11 cellular contexts compared by ENCODE assay signal in the genomic region with DNA sequence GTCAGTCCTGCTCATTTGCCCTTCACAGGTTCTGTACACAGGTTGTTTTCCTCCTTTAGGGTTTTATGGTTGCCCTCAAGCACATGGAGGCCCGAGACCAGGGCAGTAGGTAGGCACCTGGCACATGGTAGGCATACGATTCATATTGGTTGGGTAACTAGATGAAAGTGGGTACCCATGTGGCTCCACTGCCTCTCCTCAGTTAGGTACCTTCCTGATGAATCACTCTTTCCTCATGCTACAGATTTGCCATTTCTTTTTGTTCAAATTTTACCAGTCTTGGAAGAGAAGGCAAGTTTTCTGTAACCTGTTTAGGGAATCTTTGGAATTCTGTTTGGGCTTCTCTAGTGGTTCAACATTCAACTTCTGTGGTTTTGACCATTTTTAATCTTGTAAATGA.
"Had no signal": no experiment of that assay in that cellular context is flagged by ENCODE, and none has a peak within 500 bp of the region (broad histone marks: within the 10 kb centered on the region; RNA-seq: fewer than 3 reads in every experiment).

No MANE protein-coding gene starts in this region.

- H3K4me1 ChIP-seq: esophagus muscularis mucosa, left ventricle myocardium inferior, uterus had no signal

- DNase-seq: activated CD4-positive, alpha-beta T cell treated with anti-CD3 and anti-CD28 coated beads, Interleukin-2, amount 10 ng/mL, durations not matched to agents 7 days and 5 days; activated CD4-positive, CD25-positive, alpha-beta regulatory T cell; activated CD8-positive, alpha-beta memory T cell treated with anti-CD3 and anti-CD28 coated beads for 24 hours; activated naive CD4-positive, alpha-beta T cell treated with Interleukin-2 at 50 U/mL for 16 hours; cerebellar nuclear complex; head of caudate nucleus; left ventricle myocardium inferior; T-helper 2 cell; thyroid gland; uterus had no signal

- H3K9me3 ChIP-seq: esophagus muscularis mucosa, left ventricle myocardium inferior, thyroid gland, uterus had no signal

- H3K27ac ChIP-seq: esophagus muscularis mucosa, left ventricle myocardium inferior, thyroid gland, uterus had no signal

- H3K36me3 ChIP-seq: esophagus muscularis mucosa, left ventricle myocardium inferior, thyroid gland, uterus had no signal

- H3K27me3 ChIP-seq: esophagus muscularis mucosa, thyroid gland, uterus had no signal

- H3K4me3 ChIP-seq: esophagus muscularis mucosa, left ventricle myocardium inferior, thyroid gland, uterus had no signal
